Comparison of ENCODE assay signal across 8 cellular contexts in genomic region chr17:16438557-16439302, GRCh38. TPM values are rescaled to one million over a fixed set of nuclear protein-coding genes. Genes with fewer than 3 reads are reported as not detected.
A peak's percentile ranks its signal among the peaks of the same experiment; 100 is the strongest.
DNase-seq lines count a peak whose midpoint lies in the region; ATAC-seq and TF ChIP-seq lines count a peak whose summit lies in the region.

No MANE protein-coding gene starts in this region.

- H3K36me3 Mint-ChIP-seq in T-helper 1 cell treated with Interleukin-12 subunit alpha and Interleukin-12 subunit beta and Interleukin-4 antibody, amounts not matched to agents 30 μg/mL and 1 μg/mL, for 36 hours (ENCODE audit: low read depth) = peaks cover 44% of the 10 kb centered on the region
- peaks cover 15% of the 10 kb centered on the region for H3K36me3 Mint-ChIP-seq in progenitor cell of endocrine pancreas (ENCODE audit: insufficient read depth)

- H3K27ac ChIP-seq in angular gyrus (ENCODE audit: low read depth, low read length) = peak overlapping the region; percentile 97

- no peak for TF ChIP-seq CTCF in progenitor cell of endocrine pancreas (IDR thresholded peaks at IDR 0.05; ENCODE audit: unreplicated experiment)

- H3K4me1 Mint-ChIP-seq in T-helper 1 cell treated with Interleukin-12 subunit alpha and Interleukin-12 subunit beta and Interleukin-4 antibody, amounts not matched to agents 30 μg/mL and 1 μg/mL, for 36 hours (ENCODE audit: low read depth) = peaks cover 43% of the 10 kb centered on the region
- peaks cover 35% of the 10 kb centered on the region for H3K4me1 Mint-ChIP-seq in progenitor cell of endocrine pancreas (ENCODE audit: low read depth)

- no peaks in the 10 kb centered on the region for H3K9me3 Mint-ChIP-seq in T-helper 1 cell treated with Interleukin-12 subunit alpha and Interleukin-12 subunit beta and Interleukin-4 antibody, amounts not matched to agents 30 μg/mL and 1 μg/mL, for 36 hours
- H3K9me3 Mint-ChIP-seq in progenitor cell of endocrine pancreas (ENCODE audit: low read depth) = no peaks in the 10 kb centered on the region

- H3K27me3 Mint-ChIP-seq in T-helper 1 cell treated with Interleukin-12 subunit alpha and Interleukin-12 subunit beta and Interleukin-4 antibody, amounts not matched to agents 30 μg/mL and 1 μg/mL, for 36 hours (ENCODE audit: low read depth) = no peaks in the 10 kb centered on the region
- H3K27me3 Mint-ChIP-seq in progenitor cell of endocrine pancreas = no peaks in the 10 kb centered on the region

- peak; percentile 99 for DNase-seq in NCI-H1694 (lab: John Stamatoyannopoulos, UW)
- peak; percentile 93 for DNase-seq in left ventricle myocardium superior
- peak; percentile 93 for DNase-seq in progenitor cell of endocrine pancreas (ENCODE audit: low spot score, unreplicated experiment)
- peak; percentile 98 for DNase-seq in ureter (ENCODE audit: low spot score)

- peak overlapping the region; percentile 96 for H3K27ac Mint-ChIP-seq in T-helper 1 cell treated with Interleukin-12 subunit alpha and Interleukin-12 subunit beta and Interleukin-4 antibody, amounts not matched to agents 30 μg/mL and 1 μg/mL, for 36 hours
- H3K27ac Mint-ChIP-seq in progenitor cell of endocrine pancreas = peak overlapping the region; percentile 99

- ATAC-seq in GM18498 (IDR thresholded peaks at IDR 0.05; ENCODE audit: unreplicated experiment) (peak; percentile 80), HG02885 (IDR thresholded peaks at IDR 0.05; ENCODE audit: poor library complexity, unreplicated experiment) (peak; percentile 86), left ventricle myocardium superior (peak; percentile 95)

- intact Hi-C loops in left ventricle myocardium superior (cut with micrococcal nuclease) = no loop called here

- peak overlapping the region; percentile 97 for H3K4me3 Mint-ChIP-seq in T-helper 1 cell treated with Interleukin-12 subunit alpha and Interleukin-12 subunit beta and Interleukin-4 antibody, amounts not matched to agents 30 μg/mL and 1 μg/mL, for 36 hours
- H3K4me3 Mint-ChIP-seq in progenitor cell of endocrine pancreas (ENCODE audit: low read depth) = peak overlapping the region; percentile 100

RNA-seq across cellular contexts. Expression of gene TRPV2, which starts 23.4 kb away (rescaled TPM):
- total RNA-seq in left ventricle myocardium superior = 8.1 TPM
- total RNA-seq in progenitor cell of endocrine pancreas = 1.3 and 2.1 TPM in 2 replicates
- 13.6 TPM for total RNA-seq in ureter

RNA-seq across cellular contexts. Expression of gene LRRC75A, which starts 53.3 kb away (rescaled TPM):
- 0.47 TPM for total RNA-seq in left ventricle myocardium superior
- 8.5 and 9.7 TPM in 2 replicates for total RNA-seq in progenitor cell of endocrine pancreas
- total RNA-seq in ureter = 0.49 TPM

RNA-seq across cellular contexts. Expression of gene UBB, which starts 57.8 kb away (rescaled TPM):
- 1,672 TPM for total RNA-seq in left ventricle myocardium superior
- 1,450 and 1,477 TPM in 2 replicates for total RNA-seq in progenitor cell of endocrine pancreas
- 1,159 TPM for total RNA-seq in ureter

Comparison
In these comparisons a context has a peak if more than half of its experiments do, and no peak if none do; other contexts are left out.
1. Peak in every context shown above with its lines: DNase-seq, ATAC-seq and H3K27ac ChIP-seq.